Comparison of ENCODE assay signal across 22 cellular contexts in genomic region chr10:131676448-131676847, GRCh38.
"Had no signal": no experiment of that assay in that cellular context is flagged by ENCODE, and none has a peak within 500 bp of the region (broad histone marks: within the 10 kb centered on the region; RNA-seq: fewer than 3 reads in every experiment).

No MANE protein-coding gene starts in this region.

- H3K9me3 ChIP-seq: prostate gland had no signal

- DNase-seq: activated CD4-positive, alpha-beta memory T cell treated with anti-CD3 and anti-CD28 coated beads for 36 hours; activated CD4-positive, alpha-beta T cell treated with anti-CD3 and anti-CD28 coated beads for 4 hours; activated naive CD4-positive, alpha-beta T cell; activated naive CD8-positive, alpha-beta T cell treated with anti-CD3 and anti-CD28 coated beads for 36 hours; amniotic stem cell; dermis blood vessel endothelial cell; foreskin fibroblast; hippocampal formation; midbrain; right cardiac atrium; small intestine; stimulated activated CD4-positive, alpha-beta T cell treated with anti-CD3 and anti-CD28 coated beads, Interleukin-15, amount 100 ng/mL, for 24 hours; stimulated activated CD4-positive, alpha-beta T cell treated with anti-CD3 and anti-CD28 coated beads, Interleukin-2, amount 100 ng/mL, for 48 hours had no signal

- H3K27ac ChIP-seq: cardiac muscle cell, epithelial cell of prostate, left lung, prostate gland, tibial nerve had no signal

- H3K4me3 Mint-ChIP-seq: activated CD4-positive, alpha-beta memory T cell treated with anti-CD3 and anti-CD28 coated beads for 36 hours; activated naive CD8-positive, alpha-beta T cell treated with anti-CD3 and anti-CD28 coated beads for 36 hours; activated T-helper 17 cell treated with anti-CD3 and anti-CD28 coated beads, Interleukin-2, amount 50 U/mL, for 72 hours; nephron; stimulated activated naive CD8-positive, alpha-beta T cell treated with anti-CD3 and anti-CD28 coated beads, Interleukin-15, Interleukin-2, amounts not matched to agents 100 ng/mL and 50 ng/mL, for 24 hours; T-helper 2 cell treated with Interferon-gamma antibody and Interleukin-4, amounts not matched to agents 5 μg/mL and 100 μg/mL, for 36 hours had no signal

- H3K4me1 Mint-ChIP-seq: activated naive CD8-positive, alpha-beta T cell treated with anti-CD3 and anti-CD28 coated beads for 36 hours; activated T-helper 17 cell treated with anti-CD3 and anti-CD28 coated beads, Interleukin-2, amount 50 U/mL, for 72 hours; nephron had no signal

- H3K27ac Mint-ChIP-seq: activated CD4-positive, alpha-beta memory T cell treated with anti-CD3 and anti-CD28 coated beads for 36 hours; activated naive CD8-positive, alpha-beta T cell treated with anti-CD3 and anti-CD28 coated beads for 36 hours; activated T-helper 17 cell treated with anti-CD3 and anti-CD28 coated beads, Interleukin-2, amount 50 U/mL, for 72 hours; nephron; stimulated activated naive CD8-positive, alpha-beta T cell treated with anti-CD3 and anti-CD28 coated beads, Interleukin-15, Interleukin-2, amounts not matched to agents 100 ng/mL and 50 ng/mL, for 24 hours; T-helper 2 cell treated with Interferon-gamma antibody and Interleukin-4, amounts not matched to agents 5 μg/mL and 100 μg/mL, for 36 hours had no signal

- H3K4me1 ChIP-seq: left lung, prostate gland, tibial nerve had no signal

- H3K4me3 ChIP-seq: cardiac muscle cell, left lung, prostate gland, tibial nerve had no signal

- H3K27me3 Mint-ChIP-seq: activated CD4-positive, alpha-beta memory T cell treated with anti-CD3 and anti-CD28 coated beads for 36 hours; activated T-helper 17 cell treated with anti-CD3 and anti-CD28 coated beads, Interleukin-2, amount 50 U/mL, for 72 hours had no signal

- H3K36me3 ChIP-seq: cardiac muscle cell, left lung, prostate gland, tibial nerve had no signal

- H3K36me3 Mint-ChIP-seq: activated CD4-positive, alpha-beta memory T cell treated with anti-CD3 and anti-CD28 coated beads for 36 hours; activated naive CD8-positive, alpha-beta T cell treated with anti-CD3 and anti-CD28 coated beads for 36 hours had no signal

- H3K27me3 ChIP-seq: tibial nerve had no signal

- H3K9me3 Mint-ChIP-seq: activated CD4-positive, alpha-beta memory T cell treated with anti-CD3 and anti-CD28 coated beads for 36 hours had no signal
